Comparison of ENCODE assay signal across 28 cellular contexts in the genomic region with DNA sequence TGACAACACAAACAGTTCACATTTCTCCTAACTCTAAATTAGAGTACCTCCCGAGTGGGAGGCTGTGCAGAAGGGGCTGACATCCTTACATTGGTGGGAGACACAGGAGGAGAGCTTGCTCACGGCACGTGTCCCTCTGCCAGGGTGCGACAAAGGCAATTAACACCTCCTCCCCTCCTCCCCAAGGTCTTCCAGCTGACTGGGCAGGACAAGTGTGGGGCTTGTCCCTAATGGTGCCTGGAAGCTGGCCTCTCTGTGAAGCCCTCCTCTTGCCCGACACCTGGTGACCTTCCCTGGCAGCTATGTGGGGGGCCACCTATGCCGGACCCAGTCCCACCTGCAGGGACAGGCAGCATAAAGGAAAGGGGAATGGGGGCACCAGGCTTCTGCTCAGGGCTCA. TPM values are rescaled to one million over a fixed set of nuclear protein-coding genes. Genes with fewer than 3 reads are reported as not detected.
A peak's percentile ranks its signal among the peaks of the same experiment; 100 is the strongest.
DNase-seq lines count a peak whose midpoint lies in the region; ATAC-seq and TF ChIP-seq lines count a peak whose summit lies in the region.
"Had no signal": no experiment of that assay in that cellular context is flagged by ENCODE, and none has a peak within 500 bp of the region (broad histone marks: within the 10 kb centered on the region; RNA-seq: fewer than 3 reads in every experiment).

No MANE protein-coding gene starts in this region.

- peaks cover 15% of the 10 kb centered on the region for H3K27me3 ChIP-seq in CD4-positive, alpha-beta T cell (ENCODE audit: control insufficient read depth, insufficient read depth, low read length)
- peaks cover 10% of the 10 kb centered on the region; the same call in 1 of the 2 replicates for H3K27me3 ChIP-seq in H9 (ENCODE audit: insufficient read depth, low read length)
- H3K27me3 ChIP-seq in endodermal cell (ENCODE audit: control insufficient read depth, insufficient read depth, low read length, poor library complexity, severe bottlenecking): peaks cover 13% of the 10 kb centered on the region
- H3K27me3 ChIP-seq in neural progenitor cell: peaks cover 32% of the 10 kb centered on the region
- H3K27me3 ChIP-seq: SJSA1 had no signal

- no peak overlapping the region for H3K56ac ChIP-seq in H9 (ENCODE audit: insufficient read length, low read depth, low read length)

- H3K36me3 Mint-ChIP-seq in CD4-positive, alpha-beta T cell (ENCODE audit: low read depth): peaks cover 5% of the 10 kb centered on the region
- H3K36me3 Mint-ChIP-seq in H9 (ENCODE audit: insufficient read depth in 1 of 3, low read depth in 3 of 3): peaks cover 0 to 2% (median 0%) of the 10 kb centered on the region in 3 experiments; a peak in 2 of 7 replicates
- peaks cover 5% of the 10 kb centered on the region for H3K36me3 Mint-ChIP-seq in endodermal cell (ENCODE audit: low read depth)
- H3K36me3 Mint-ChIP-seq in neural progenitor cell: peaks cover 4% of the 10 kb centered on the region
- peaks cover 4% of the 10 kb centered on the region for H3K36me3 Mint-ChIP-seq in activated CD4-positive, alpha-beta T cell treated with anti-CD3 and anti-CD28 coated beads, Interleukin-2, amount 10 ng/mL, durations not matched to agents 7 days and 5 days (ENCODE audit: low read depth)
- H3K36me3 Mint-ChIP-seq: stimulated activated memory B cell treated with anti-CD40 and anti-IgM and Interleukin-4, amounts not matched to agents 10 μg/mL and 1 μg/mL and 100 μg/mL, for 72 hours had no signal

- H2AFZ ChIP-seq in H9 (ENCODE audit: low read length): no peak overlapping the region
- no peak overlapping the region for H2AFZ ChIP-seq in neural progenitor cell (replicated peaks)

- no peak overlapping the region for H2AK5ac ChIP-seq in H9 (ENCODE audit: insufficient read length, low read length)

- no peaks in the 10 kb centered on the region for H3K9me3 Mint-ChIP-seq in CD4-positive, alpha-beta T cell
- H3K9me3 Mint-ChIP-seq in H9 (no peaks in the 10 kb centered on the region; a peak in 1 of 5 replicates), endodermal cell (no peaks in the 10 kb centered on the region), neural progenitor cell (no peaks in the 10 kb centered on the region)
- no peaks in the 10 kb centered on the region for H3K9me3 Mint-ChIP-seq in activated CD4-positive, alpha-beta T cell treated with anti-CD3 and anti-CD28 coated beads, Interleukin-2, amount 10 ng/mL, durations not matched to agents 7 days and 5 days
- H3K9me3 Mint-ChIP-seq: activated T-helper 17 cell treated with anti-CD3 and anti-CD28 coated beads, Interleukin-2, amount 50 U/mL, for 72 hours; stimulated activated memory B cell treated with anti-CD40 and anti-IgM and Interleukin-4, amounts not matched to agents 10 μg/mL and 1 μg/mL and 100 μg/mL, for 72 hours had no signal

- H3K4me3 Mint-ChIP-seq in CD4-positive, alpha-beta T cell: peak overlapping the region; percentile 58
- H3K4me3 Mint-ChIP-seq in H9: peak overlapping the region; percentile 59 to 75; a peak in 2 of 5 replicates
- peak overlapping the region; percentile 56 for H3K4me3 Mint-ChIP-seq in endodermal cell
- peak overlapping the region; percentile 73 for H3K4me3 Mint-ChIP-seq in neural progenitor cell
- no peak overlapping the region for H3K4me3 Mint-ChIP-seq in activated CD4-positive, alpha-beta T cell treated with anti-CD3 and anti-CD28 coated beads, Interleukin-2, amount 10 ng/mL, durations not matched to agents 7 days and 5 days
- H3K4me3 Mint-ChIP-seq: activated T-helper 17 cell treated with anti-CD3 and anti-CD28 coated beads, Interleukin-2, amount 50 U/mL, for 72 hours; stimulated activated memory B cell treated with anti-CD40 and anti-IgM and Interleukin-4, amounts not matched to agents 10 μg/mL and 1 μg/mL and 100 μg/mL, for 72 hours had no signal

- H3K23me2 ChIP-seq in H9 (ENCODE audit: insufficient read length, low read depth, low read length, poor library complexity, severe bottlenecking): peaks cover 8% of the 10 kb centered on the region

- no peak overlapping the region for H4K8ac ChIP-seq in H9 (replicated peaks; ENCODE audit: insufficient read length, low read depth, low read length)

- no peak overlapping the region for H3K27ac Mint-ChIP-seq in CD4-positive, alpha-beta T cell
- no peak overlapping the region for H3K27ac Mint-ChIP-seq in H9
- no peak overlapping the region for H3K27ac Mint-ChIP-seq in endodermal cell
- no peak overlapping the region for H3K27ac Mint-ChIP-seq in neural progenitor cell
- H3K27ac Mint-ChIP-seq in activated CD4-positive, alpha-beta T cell treated with anti-CD3 and anti-CD28 coated beads, Interleukin-2, amount 10 ng/mL, durations not matched to agents 7 days and 5 days: no peak overlapping the region
- H3K27ac Mint-ChIP-seq: activated CD4-positive, alpha-beta T cell treated with anti-CD3 and anti-CD28 coated beads for 36 hours; activated T-helper 17 cell treated with anti-CD3 and anti-CD28 coated beads, Interleukin-2, amount 50 U/mL, for 72 hours; stimulated activated memory B cell treated with anti-CD40 and anti-IgM and Interleukin-4, amounts not matched to agents 10 μg/mL and 1 μg/mL and 100 μg/mL, for 72 hours had no signal

- no peak overlapping the region for H3K14ac ChIP-seq in H9 (ENCODE audit: insufficient read depth, low read length)

- CTCF ChIA-PET in CD4-positive, alpha-beta T cell (lab: Charles Lee): no interaction called here
- CTCF ChIA-PET in activated CD4-positive, alpha-beta T cell treated with anti-CD3 and anti-CD28 coated beads, Interleukin-2, amount 10 ng/mL, durations not matched to agents 7 days and 5 days (lab: Charles Lee): no interaction called here

- H3K79me2 ChIP-seq in H9 (ENCODE audit: insufficient read depth, low read length) (no peaks in the 10 kb centered on the region), neural progenitor cell (ENCODE audit: low read depth) (no peaks in the 10 kb centered on the region)

- no peak for TF ChIP-seq CTCF in CD4-positive, alpha-beta T cell (IDR thresholded peaks at IDR 0.05)
- no peak for TF ChIP-seq CTCF in H9 (conservative IDR thresholded peaks at IDR 0.05)
- no peak for TF ChIP-seq CTCF in endodermal cell (conservative IDR thresholded peaks at IDR 0.05)
- TF ChIP-seq CTCF in neural progenitor cell (IDR thresholded peaks at IDR 0.05): no peak

- H3K27ac ChIP-seq in CD4-positive, alpha-beta T cell (ENCODE audit: low read depth, low read length): no peak overlapping the region
- H3K27ac ChIP-seq in H9 (ENCODE audit: insufficient read length, low read depth, low read length) (no peak overlapping the region), endodermal cell (ENCODE audit: low read depth, low read length) (no peak overlapping the region), neural progenitor cell (no peak overlapping the region)
- H3K27ac ChIP-seq: BLaER1, brain microvascular endothelial cell, HL-60, left lung, neutrophil, psoas muscle, SJSA1 had no signal

- no peak for ATAC-seq in CD4-positive, alpha-beta T cell (ENCODE audit: poor library complexity)
- no peak for ATAC-seq in HG03442 (IDR thresholded peaks at IDR 0.05; ENCODE audit: unreplicated experiment)
- ATAC-seq: activated CD4-positive, alpha-beta T cell treated with anti-CD3 and anti-CD28 coated beads for 36 hours; activated T-helper 17 cell treated with anti-CD3 and anti-CD28 coated beads, Interleukin-2, amount 50 U/mL, for 72 hours; left lung; stimulated activated memory B cell treated with anti-CD40 and anti-IgM and Interleukin-4, amounts not matched to agents 10 μg/mL and 1 μg/mL and 100 μg/mL, for 72 hours had no signal

- H2BK5ac ChIP-seq in H9 (ENCODE audit: insufficient read length, low read length): no peak overlapping the region

- no CpG with 5 or more reads among the region's 6 CpGs for WGBS in H9 (ENCODE audit: extremely low coverage, insufficient read length, low lambda C conversion rate)
- 57 to 81% methylated on average over 2 to 6 of the region's 6 CpGs for WGBS in endodermal cell (ENCODE audit: insufficient coverage in 1 of 2, insufficient read length in 1 of 2), 2 experiments

- intact Hi-C loops in CD4-positive, alpha-beta T cell (cut with DNase I, micrococcal nuclease): no loop called here

- DNase-seq in CD4-positive, alpha-beta T cell: no peak
- DNase-seq in H9 (no peak), endodermal cell (peak; percentile 80), neural progenitor cell (ENCODE audit: low spot score) (no peak), GM19240 (ENCODE audit: insufficient read length, low spot score) (no peak), mucosa of gallbladder (ENCODE audit: low spot score) (no peak)
- DNase-seq in activated CD4-positive, alpha-beta T cell treated with anti-CD3 and anti-CD28 coated beads, Interleukin-2, amount 10 ng/mL, durations not matched to agents 7 days and 5 days: no peak
- DNase-seq: activated CD4-positive, alpha-beta T cell treated with anti-CD3 and anti-CD28 coated beads for 36 hours; brain microvascular endothelial cell; effector CD8-positive, alpha-beta T cell; foreskin fibroblast; Kasumi-1; MV-4-11; NCI-H146; NCI-H510A; NK-92 treated with Interleukin-12 subunit alpha and Interleukin-12 subunit beta, amount 100 ng/mL, for 24 hours; psoas muscle; stimulated activated CD4-positive, alpha-beta T cell treated with anti-CD3 and anti-CD28 coated beads, Interleukin-2, amount 100 ng/mL, for 48 hours; T-helper 1 cell had no signal

- no peaks in the 10 kb centered on the region for H3K9me3 ChIP-seq in CD4-positive, alpha-beta T cell (ENCODE audit: control insufficient read depth, low read length)
- H3K9me3 ChIP-seq in H9 (ENCODE audit: control insufficient read depth, low read depth, low read length) (no peaks in the 10 kb centered on the region), endodermal cell (ENCODE audit: control insufficient read depth, low read length) (no peaks in the 10 kb centered on the region), neural progenitor cell (ENCODE audit: low read depth) (no peaks in the 10 kb centered on the region)
- H3K9me3 ChIP-seq: BLaER1, HAP-1, left lung, neutrophil, psoas muscle, SJSA1 had no signal

- POLR2A ChIA-PET in CD4-positive, alpha-beta T cell (lab: Charles Lee): interaction anchor here (0.6 kb wide), 1 partner anchor 21 kb away, joined by 4 read pairs; no protein-coding TSS in a partner anchor
- POLR2A ChIA-PET in activated CD4-positive, alpha-beta T cell treated with anti-CD3 and anti-CD28 coated beads, Interleukin-2, amount 10 ng/mL, durations not matched to agents 7 days and 5 days (lab: Charles Lee): no interaction called here

- no peaks in the 10 kb centered on the region for H3K79me1 ChIP-seq in H9 (ENCODE audit: insufficient read depth, low read depth, low read length, poor library complexity, severe bottlenecking)

- H3K4me3 ChIP-seq in endodermal cell (ENCODE audit: low read length) (peak overlapping the region; percentile 56), neural progenitor cell (no peak overlapping the region)
- H3K4me3 ChIP-seq: BLaER1, HAP-1, left lung, SJSA1 had no signal

- H2BK120ac ChIP-seq in H9 (ENCODE audit: low read depth, low read length, poor library complexity, severe bottlenecking): no peak overlapping the region

- no peak overlapping the region for H2BK15ac ChIP-seq in H9 (ENCODE audit: low read depth, low read length)

- H4K20me1 ChIP-seq in H9 (ENCODE audit: control insufficient read depth, insufficient read depth, insufficient read length): no peaks in the 10 kb centered on the region
- peaks cover 25% of the 10 kb centered on the region for H4K20me1 ChIP-seq in neural progenitor cell (ENCODE audit: low read depth)
- H4K20me1 ChIP-seq: BLaER1 had no signal

- no peak overlapping the region for H3T11ph ChIP-seq in H9 (ENCODE audit: low read length)

- H3K36me3 ChIP-seq in endodermal cell (ENCODE audit: control insufficient read depth, insufficient read depth, low read length) (peaks cover 5% of the 10 kb centered on the region), neural progenitor cell (no peaks in the 10 kb centered on the region)
- H3K36me3 ChIP-seq: BLaER1, brain microvascular endothelial cell, HAP-1, left lung, neutrophil, SJSA1 had no signal

- H3K4ac ChIP-seq in H9 (ENCODE audit: low read depth, low read length): no peak overlapping the region

- H4K91ac ChIP-seq in H9 (ENCODE audit: insufficient read length, low read depth, low read length): no peak overlapping the region

- H3K4me1 ChIP-seq in H9 (ENCODE audit: insufficient read depth, low read length): no peaks in the 10 kb centered on the region
- peaks cover 14% of the 10 kb centered on the region for H3K4me1 ChIP-seq in endodermal cell (ENCODE audit: control insufficient read depth, insufficient read depth, low read length)
- peaks cover 19% of the 10 kb centered on the region for H3K4me1 ChIP-seq in neural progenitor cell
- H3K4me1 ChIP-seq: HAP-1 had no signal

- peaks cover 23% of the 10 kb centered on the region for H3K27me3 Mint-ChIP-seq in CD4-positive, alpha-beta T cell
- H3K27me3 Mint-ChIP-seq in H9 (ENCODE audit: low read depth): peaks cover 45% of the 10 kb centered on the region
- peaks cover 46% of the 10 kb centered on the region for H3K27me3 Mint-ChIP-seq in endodermal cell (ENCODE audit: insufficient read depth)
- H3K27me3 Mint-ChIP-seq in neural progenitor cell (ENCODE audit: insufficient read depth, low read depth): peaks cover 13% of the 10 kb centered on the region
- peaks cover 34% of the 10 kb centered on the region for H3K27me3 Mint-ChIP-seq in activated CD4-positive, alpha-beta T cell treated with anti-CD3 and anti-CD28 coated beads, Interleukin-2, amount 10 ng/mL, durations not matched to agents 7 days and 5 days

- peaks cover 6% of the 10 kb centered on the region for H3F3A ChIP-seq in neural progenitor cell (ENCODE audit: low read depth)

- no peak overlapping the region for H3K18ac ChIP-seq in H9 (ENCODE audit: insufficient read length, low read depth, low read length)

- H3K4me2 ChIP-seq in H9 (ENCODE audit: insufficient read depth, insufficient read length, low read length) (no peak overlapping the region), neural progenitor cell (no peak overlapping the region)
- H3K4me2 ChIP-seq: BLaER1 had no signal

- no peak overlapping the region for H2BK12ac ChIP-seq in H9 (ENCODE audit: insufficient read length, low read depth, low read length)

- H3K4me1 Mint-ChIP-seq in CD4-positive, alpha-beta T cell (ENCODE audit: low read depth): peaks cover 25% of the 10 kb centered on the region
- H3K4me1 Mint-ChIP-seq in H9: peaks cover 9 to 10% of the 10 kb centered on the region in 2 experiments
- H3K4me1 Mint-ChIP-seq in endodermal cell: peaks cover 15% of the 10 kb centered on the region
- H3K4me1 Mint-ChIP-seq in neural progenitor cell: peaks cover 16% of the 10 kb centered on the region
- H3K4me1 Mint-ChIP-seq in activated CD4-positive, alpha-beta T cell treated with anti-CD3 and anti-CD28 coated beads, Interleukin-2, amount 10 ng/mL, durations not matched to agents 7 days and 5 days: peaks cover 14% of the 10 kb centered on the region

- H2BK20ac ChIP-seq in H9 (ENCODE audit: low read depth, low read length, poor library complexity, severe bottlenecking): no peak overlapping the region

- no peak overlapping the region for H3K23ac ChIP-seq in H9 (ENCODE audit: insufficient read length, low read depth, low read length)

- H4K5ac ChIP-seq in H9 (ENCODE audit: insufficient read length, low read depth, low read length): no peak overlapping the region

- no peak overlapping the region for H3K9ac ChIP-seq in H9 (ENCODE audit: extremely low read depth, insufficient read length, low read length)
- no peak overlapping the region for H3K9ac ChIP-seq in endodermal cell (ENCODE audit: extremely low read depth, low read length, poor library complexity, severe bottlenecking)
- no peak overlapping the region for H3K9ac ChIP-seq in neural progenitor cell
- H3K9ac ChIP-seq: BLaER1 had no signal

RNA-seq across cellular contexts. Expression of a gene that starts 57.0 kb away (rescaled TPM):
- total RNA-seq in CD4-positive, alpha-beta T cell: 10 to 100 TPM; 74.1 to 76.4 TPM
- total RNA-seq in H9 (2021) (75.1 and 81.4 TPM in 2 replicates), endodermal cell (10 to 100 TPM; 77.5 to 77.6 TPM), neural progenitor cell (ENCODE audit: low replicate concordance) (63.0 and 85.2 TPM in 2 replicates), mucosa of gallbladder (90.5 TPM)
- 115 TPM for polyA plus RNA-seq in endodermal cell (2013, experiment 1 of 2)
- polyA plus RNA-seq in endodermal cell (2013, experiment 2 of 2): 105 TPM
- total RNA-seq in activated CD4-positive, alpha-beta T cell treated with anti-CD3 and anti-CD28 coated beads, Interleukin-2, amount 10 ng/mL, durations not matched to agents 7 days and 5 days: 10 to 100 TPM; 52.7 to 53.3 TPM
